ENCODE assay signal across 1 cellular context in genomic region chr2:239379641-239380170, GRCh38.
TF ChIP-seq lines count a peak whose summit lies in the region.

No MANE protein-coding gene starts in this region.

TF ChIP-seq in SK-N-SH, 30 proteins besides CTCF, POLR2A, EP300 and RAD21 (continued from another document):
- TF ChIP-seq PBX3 (IDR thresholded peaks at IDR 0.05) (no peak), NRF1 (IDR thresholded peaks at IDR 0.05; ENCODE audit: low read depth, low read length) (no peak)
